Comparison of ENCODE assay signal across 18 cellular contexts in the genomic region with DNA sequence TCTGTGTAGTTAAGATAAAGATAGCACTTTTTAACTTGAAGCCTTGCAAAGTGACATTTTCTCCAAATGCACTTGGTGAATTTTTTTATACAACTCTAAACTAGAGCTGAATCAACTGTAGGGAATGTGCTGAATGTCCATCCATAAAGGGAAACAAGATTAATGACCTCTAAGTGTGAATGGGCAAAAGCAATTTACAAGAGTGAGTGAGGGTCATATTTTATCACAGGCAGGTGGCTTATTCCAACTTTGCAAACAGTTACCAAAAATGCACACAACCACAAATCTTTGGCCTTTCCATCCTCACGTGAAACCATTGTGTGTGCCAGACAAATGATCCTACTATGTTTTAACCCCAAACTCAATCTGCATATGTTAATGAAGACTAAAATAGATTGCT.
A peak's percentile ranks its signal among the peaks of the same experiment; 100 is the strongest.
DNase-seq lines count a peak whose midpoint lies in the region; TF ChIP-seq lines count a peak whose summit lies in the region.
"Had no signal": no experiment of that assay in that cellular context is flagged by ENCODE, and none has a peak within 500 bp of the region (broad histone marks: within the 10 kb centered on the region; RNA-seq: fewer than 3 reads in every experiment).

No MANE protein-coding gene starts in this region.

- no peak overlapping the region for H3K4me2 ChIP-seq in Karpas-422 (ENCODE audit: low read depth, low read length, poor library complexity, severe bottlenecking)
- H3K4me2 ChIP-seq: GM23338 had no signal

- H3K9me3 ChIP-seq in Karpas-422 (ENCODE audit: low read length) = peaks cover 7% of the 10 kb centered on the region

- no peaks in the 10 kb centered on the region for H4K20me1 ChIP-seq in Karpas-422 (ENCODE audit: insufficient read depth, low read depth, low read length)

- in situ Hi-C loops in astrocyte of the spinal cord (cut with HindIII; ENCODE audit: low sequenced_read_pairs) = no loop called here

- TF ChIP-seq CTCF in astrocyte of the spinal cord (IDR thresholded peaks at IDR 0.05; ENCODE audit: low read depth, low read length) = no peak

- H3K27me3 ChIP-seq in Karpas-422 (ENCODE audit: low read length) = no peaks in the 10 kb centered on the region

- H3K79me2 ChIP-seq in Karpas-422 (ENCODE audit: low read length) = no peaks in the 10 kb centered on the region

- no peaks in the 10 kb centered on the region for H3K4me1 ChIP-seq in Karpas-422 (ENCODE audit: low read length)

- H3K4me3 ChIP-seq in astrocyte of the spinal cord (ENCODE audit: low read depth, low read length) (no peak overlapping the region), Karpas-422 (ENCODE audit: low read length) (no peak overlapping the region)
- H3K4me3 ChIP-seq: GM12878, GM23338 had no signal

- H3K9me2 ChIP-seq in Karpas-422 (replicated peaks; ENCODE audit: insufficient read depth, low read length) = no peaks in the 10 kb centered on the region

- H3K36me3 ChIP-seq in Karpas-422 (ENCODE audit: insufficient read depth, low read length) = no peaks in the 10 kb centered on the region

- peak; percentile 47 for DNase-seq in A172 (ENCODE audit: low spot score)
- DNase-seq in M059J (ENCODE audit: low read depth) = peak; percentile 47
- DNase-seq in astrocyte of the spinal cord (ENCODE audit: low read depth, low spot score) = peak; percentile 28
- DNase-seq in left kidney (ENCODE audit: low read depth, low spot score) = peak; percentile 7
- DNase-seq in stimulated activated CD4-positive, alpha-beta T cell treated with anti-CD3 and anti-CD28 coated beads, Interleukin-4, amount 100 ng/mL, for 24 hours = no peak
- no peak for DNase-seq in NCI-H2081 (lab: John Stamatoyannopoulos, UW)
- DNase-seq in Karpas-422 = no peak
- DNase-seq in GM03348 (ENCODE audit: low spot score) = no peak
- DNase-seq: 8988T; C1 segment of cervical spinal cord; Calu3; CD4-positive, alpha-beta memory T cell; COR-L47; DMS53; DMS79 treated with DMSO at 0.1 percent for 48 hours; H9 had no signal

- no peak overlapping the region for H2AFZ ChIP-seq in Karpas-422 (ENCODE audit: low read length)
- H2AFZ ChIP-seq: GM23338 had no signal

- H3K9ac ChIP-seq in Karpas-422 (ENCODE audit: low read length) = no peak overlapping the region

- no peak overlapping the region for H3K27ac ChIP-seq in Karpas-422 (ENCODE audit: low read length)

Comparison
In these comparisons a context has a peak if more than half of its experiments do, and no peak if none do; other contexts are left out.
1. DNase-seq: peak in A172 (single experiment), M059J (single experiment), astrocyte of the spinal cord (single experiment) and left kidney (single experiment); none in stimulated activated CD4-positive, alpha-beta T cell treated with anti-CD3 and anti-CD28 coated beads, Interleukin-4, amount 100 ng/mL, for 24 hours (single experiment), NCI-H2081 (0 of 2), Karpas-422 (single experiment) and GM03348 (single experiment).